In the genomic region with DNA sequence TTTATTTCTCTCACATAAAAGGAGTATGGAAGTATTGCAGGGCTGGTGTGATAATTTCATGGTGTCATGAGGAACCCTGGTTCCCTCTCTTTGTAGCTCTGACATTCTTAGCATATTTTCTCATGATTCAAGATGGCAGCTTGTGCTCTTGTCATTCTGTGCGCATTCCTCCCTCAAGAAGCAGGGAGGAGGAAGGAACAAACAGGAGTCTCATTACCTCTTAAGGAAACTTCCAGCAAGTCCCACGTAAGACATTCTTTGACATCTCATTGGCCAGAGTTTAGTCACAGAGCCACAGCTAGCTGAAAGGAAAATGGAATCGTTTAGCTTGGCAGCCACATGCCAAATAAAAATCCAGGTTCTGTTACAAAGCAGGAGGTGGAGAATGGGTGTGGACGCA, we compare ENCODE assay signal across 10 cellular contexts.
"Had no signal": no experiment of that assay in that cellular context is flagged by ENCODE, and none has a peak within 500 bp of the region (broad histone marks: within the 10 kb centered on the region; RNA-seq: fewer than 3 reads in every experiment).

No MANE protein-coding gene starts in this region.

- H3K4me3 ChIP-seq: ascending aorta, prostate gland, SJSA1 had no signal

- H3K27me3 ChIP-seq: ascending aorta, SJSA1 had no signal

- H3K27ac ChIP-seq: ascending aorta, prostate gland, SJSA1 had no signal

- H3K4me1 ChIP-seq: prostate gland, SJSA1 had no signal

- DNase-seq: activated CD4-positive, alpha-beta T cell treated with anti-CD3 and anti-CD28 coated beads for 4 hours; activated naive CD4-positive, alpha-beta T cell; erythroblast; head of caudate nucleus; naive thymus-derived CD8-positive, alpha-beta T cell; nucleus accumbens; stimulated activated CD4-positive, alpha-beta T cell treated with anti-CD3 and anti-CD28 coated beads, Interleukin-2, amount 100 ng/mL, for 48 hours had no signal

- H3K36me3 ChIP-seq: ascending aorta, prostate gland, SJSA1 had no signal
